Comparison of ENCODE assay signal across 10 cellular contexts in genomic region chr5:174581483-174581882, GRCh38.
A peak's percentile ranks its signal among the peaks of the same experiment; 100 is the strongest.
DNase-seq lines count a peak whose midpoint lies in the region; ATAC-seq and TF ChIP-seq lines count a peak whose summit lies in the region.
"Had no signal": no experiment of that assay in that cellular context is flagged by ENCODE, and none has a peak within 500 bp of the region (broad histone marks: within the 10 kb centered on the region; RNA-seq: fewer than 3 reads in every experiment).

No MANE protein-coding gene starts in this region.

- H3K36me3 Mint-ChIP-seq in chondrocyte (ENCODE audit: low read depth) = peaks cover 2% of the 10 kb centered on the region

- no peaks in the 10 kb centered on the region for H3K27me3 ChIP-seq in parathyroid adenoma (ENCODE audit: control insufficient read depth, insufficient read depth, low read length)

- ATAC-seq in GM21528 (IDR thresholded peaks at IDR 0.05; ENCODE audit: low FRiP score, unreplicated experiment) (no peak), HG03039 (IDR thresholded peaks at IDR 0.05; ENCODE audit: unreplicated experiment) (no peak)

- H3K36me3 ChIP-seq in parathyroid adenoma (ENCODE audit: control insufficient read depth, insufficient read depth, low read length) = no peaks in the 10 kb centered on the region

- peak overlapping the region; percentile 67 for H2AFZ ChIP-seq in parathyroid adenoma

- no peak overlapping the region for H3K4me3 Mint-ChIP-seq in chondrocyte (ENCODE audit: unreplicated experiment)
- H3K4me3 Mint-ChIP-seq: activated CD4-positive, alpha-beta T cell treated with anti-CD3 and anti-CD28 coated beads, Interleukin-2, amount 10 ng/mL, durations not matched to agents 24 days and 14 days had no signal

- no peak overlapping the region for H3K4me2 ChIP-seq in parathyroid adenoma (ENCODE audit: low read length)
- H3K4me2 ChIP-seq: KMS-11 had no signal

- H3K79me2 ChIP-seq in parathyroid adenoma = no peaks in the 10 kb centered on the region

- H3K4me1 Mint-ChIP-seq in chondrocyte (ENCODE audit: low read depth) = peaks cover 3% of the 10 kb centered on the region
- H3K4me1 Mint-ChIP-seq: activated CD4-positive, alpha-beta T cell treated with anti-CD3 and anti-CD28 coated beads, Interleukin-2, amount 10 ng/mL, durations not matched to agents 24 days and 14 days had no signal

- TF ChIP-seq CTCF in GM12873 (IDR thresholded peaks at IDR 0.05; ENCODE audit: insufficient read depth, low read depth, low read length, missing control alignments) = peak; percentile 39
- TF ChIP-seq CTCF in chondrocyte (IDR thresholded peaks at IDR 0.05) = peak; percentile 70
- TF ChIP-seq CTCF in parathyroid adenoma (IDR thresholded peaks at IDR 0.05) = peak; percentile 74

- H3K27me3 Mint-ChIP-seq in chondrocyte (ENCODE audit: low read depth) = peaks cover 5% of the 10 kb centered on the region
- H3K27me3 Mint-ChIP-seq: activated CD4-positive, alpha-beta T cell treated with anti-CD3 and anti-CD28 coated beads, Interleukin-2, amount 10 ng/mL, durations not matched to agents 24 days and 14 days had no signal

- H3K4me1 ChIP-seq in parathyroid adenoma = peaks cover 16% of the 10 kb centered on the region

- no peak overlapping the region for H3K9ac ChIP-seq in parathyroid adenoma
- H3K9ac ChIP-seq: KMS-11 had no signal

- DNase-seq in NCI-H2227 treated with DMSO at 0.1 percent for 48 hours (lab: John Stamatoyannopoulos, UW) (peak; percentile 21), chondrocyte (ENCODE audit: low spot score) (no peak), KG1 (lab: John Stamatoyannopoulos, UW) (no peak)
- DNase-seq: activated CD4-positive, alpha-beta T cell treated with anti-CD3 and anti-CD28 coated beads, Interleukin-2, amount 10 ng/mL, durations not matched to agents 24 days and 14 days; effector CD4-positive, alpha-beta T cell had no signal

- H3K9me3 ChIP-seq in parathyroid adenoma (ENCODE audit: control insufficient read depth, low read length) = no peaks in the 10 kb centered on the region

- no peak overlapping the region for H3K4me3 ChIP-seq in parathyroid adenoma (ENCODE audit: low read depth, low read length)

- no peak overlapping the region for H3K27ac ChIP-seq in parathyroid adenoma
- H3K27ac ChIP-seq: KMS-11 had no signal

- peaks cover 4% of the 10 kb centered on the region for H3K9me3 Mint-ChIP-seq in chondrocyte (ENCODE audit: low read depth)

- H3K27ac Mint-ChIP-seq in chondrocyte (ENCODE audit: unreplicated experiment) = no peak overlapping the region
- H3K27ac Mint-ChIP-seq: activated CD4-positive, alpha-beta T cell treated with anti-CD3 and anti-CD28 coated beads, Interleukin-2, amount 10 ng/mL, durations not matched to agents 24 days and 14 days had no signal
